Comparison of ENCODE assay signal across 23 cellular contexts in genomic region chr5:179279347-179280094, GRCh38.
A peak's percentile ranks its signal among the peaks of the same experiment; 100 is the strongest.
DNase-seq lines count a peak whose midpoint lies in the region; ATAC-seq and TF ChIP-seq lines count a peak whose summit lies in the region.
"Had no signal": no experiment of that assay in that cellular context is flagged by ENCODE, and none has a peak within 500 bp of the region (broad histone marks: within the 10 kb centered on the region; RNA-seq: fewer than 3 reads in every experiment).

No MANE protein-coding gene starts in this region.

- H3K4me1 Mint-ChIP-seq in chondrocyte (ENCODE audit: low read depth) = peaks cover 41% of the 10 kb centered on the region
- no peaks in the 10 kb centered on the region for H3K4me1 Mint-ChIP-seq in naive thymus-derived CD4-positive, alpha-beta T cell
- H3K4me1 Mint-ChIP-seq: activated naive CD8-positive, alpha-beta T cell treated with anti-CD3 and anti-CD28 coated beads, Interleukin-2, amount 50 U/mL, for 24 hours had no signal

- H3K4me3 ChIP-seq in naive thymus-derived CD4-positive, alpha-beta T cell (ENCODE audit: low read length) = no peak overlapping the region
- H3K4me3 ChIP-seq in aorta (ENCODE audit: low read length in 2 of 2) = no peak overlapping the region
- H3K4me3 ChIP-seq: GM23248, prostate gland, SK-N-MC had no signal

- WGBS in aorta, 2 donors = 76 to 83% methylated on average over 14 of the region's 14 CpGs

- H3K4me3 Mint-ChIP-seq in chondrocyte (ENCODE audit: unreplicated experiment) = no peak overlapping the region
- H3K4me3 Mint-ChIP-seq in naive thymus-derived CD4-positive, alpha-beta T cell = no peak overlapping the region
- H3K4me3 Mint-ChIP-seq: activated naive CD8-positive, alpha-beta T cell treated with anti-CD3 and anti-CD28 coated beads, Interleukin-2, amount 50 U/mL, for 24 hours; neural crest cell had no signal

- H3K27me3 Mint-ChIP-seq in chondrocyte (ENCODE audit: low read depth) = no peaks in the 10 kb centered on the region
- H3K27me3 Mint-ChIP-seq in naive thymus-derived CD4-positive, alpha-beta T cell = no peaks in the 10 kb centered on the region
- H3K27me3 Mint-ChIP-seq: activated naive CD8-positive, alpha-beta T cell treated with anti-CD3 and anti-CD28 coated beads, Interleukin-2, amount 50 U/mL, for 24 hours had no signal

- H3K27ac Mint-ChIP-seq in chondrocyte (ENCODE audit: unreplicated experiment) = peak overlapping the region; percentile 18
- no peak overlapping the region for H3K27ac Mint-ChIP-seq in naive thymus-derived CD4-positive, alpha-beta T cell
- H3K27ac Mint-ChIP-seq: activated naive CD8-positive, alpha-beta T cell treated with anti-CD3 and anti-CD28 coated beads, Interleukin-2, amount 50 U/mL, for 24 hours had no signal

- no peaks in the 10 kb centered on the region for H3K36me3 ChIP-seq in naive thymus-derived CD4-positive, alpha-beta T cell (ENCODE audit: control insufficient read depth in 2 of 3, insufficient read depth in 3 of 3, low read length in 3 of 3)
- H3K36me3 ChIP-seq in aorta (ENCODE audit: control insufficient read depth in 1 of 2, insufficient read depth in 2 of 2, low read length in 1 of 2) = no peaks in the 10 kb centered on the region
- H3K36me3 ChIP-seq: prostate gland had no signal

- peaks cover 6% of the 10 kb centered on the region for H3K9me3 Mint-ChIP-seq in chondrocyte (ENCODE audit: low read depth)
- peaks cover 0 to 7% (median 0%) of the 10 kb centered on the region in 11 donors for H3K9me3 Mint-ChIP-seq in naive thymus-derived CD4-positive, alpha-beta T cell

- H3K4me1 ChIP-seq in naive thymus-derived CD4-positive, alpha-beta T cell (ENCODE audit: control insufficient read depth in 2 of 2, insufficient read depth in 2 of 2, low read length in 2 of 2) = no peaks in the 10 kb centered on the region
- H3K4me1 ChIP-seq in aorta (ENCODE audit: control insufficient read depth in 1 of 2, insufficient read depth in 2 of 2, low read length in 2 of 2) = no peaks in the 10 kb centered on the region
- H3K4me1 ChIP-seq: prostate gland had no signal

- no peaks in the 10 kb centered on the region for H3K36me3 Mint-ChIP-seq in chondrocyte (ENCODE audit: low read depth)
- no peaks in the 10 kb centered on the region for H3K36me3 Mint-ChIP-seq in naive thymus-derived CD4-positive, alpha-beta T cell

- POLR2A ChIA-PET in naive thymus-derived CD4-positive, alpha-beta T cell (lab: Charles Lee) = no interaction called here

- no peak overlapping the region for H3K27ac ChIP-seq in naive thymus-derived CD4-positive, alpha-beta T cell (ENCODE audit: low read depth, low read length)
- H3K27ac ChIP-seq in aorta (ENCODE audit: low read depth in 1 of 2, low read length in 2 of 2) = no peak overlapping the region
- H3K27ac ChIP-seq: prostate gland, SK-N-MC had no signal

- intact Hi-C loops in left cardiac atrium (cut with DNase I) = no loop called here
- intact Hi-C loops in cardiac septum (cut with DNase I) = no loop called here
- intact Hi-C loops in naive thymus-derived CD4-positive, alpha-beta T cell (cut with micrococcal nuclease) = no loop called here
- intact Hi-C loops in aorta (cut with DNase I) = no loop called here

- DNase-seq in left cardiac atrium (peak; percentile 13), cardiac septum (ENCODE audit: low spot score) (no peak), chondrocyte (ENCODE audit: low spot score) (peak; percentile 66), aorta (peak; percentile 38 to 68)
- DNase-seq in naive thymus-derived CD4-positive, alpha-beta T cell = no peak
- no peak for DNase-seq in stimulated activated CD4-positive, alpha-beta T cell treated with anti-CD3 and anti-CD28 coated beads, Interleukin-2, amount 100 ng/mL, for 24 hours
- no peak for DNase-seq in stimulated activated CD4-positive, alpha-beta T cell treated with anti-CD3 and anti-CD28 coated beads, Interleukin-2, amount 100 ng/mL, for 48 hours
- DNase-seq: activated CD8-positive, alpha-beta memory T cell treated with anti-CD3 and anti-CD28 coated beads, Interleukin-2, amount 50 U/mL, for 4 hours; activated naive CD8-positive, alpha-beta T cell treated with anti-CD3 and anti-CD28 coated beads, Interleukin-2, amount 50 U/mL, for 24 hours; DMS153; GF-D8; GM23248; islet precursor cell; mesendoderm; NCI-H187; NCI-H226; PC-3; stimulated activated CD4-positive, alpha-beta T cell treated with anti-CD3 and anti-CD28 coated beads, Interleukin-4, amount 100 ng/mL, for 4 hours; T-helper 2 cell had no signal

- ATAC-seq in left cardiac atrium (no peak), aorta (ENCODE audit: low FRiP score) (no peak), HG02759 (IDR thresholded peaks at IDR 0.05; ENCODE audit: unreplicated experiment) (no peak)
- peak; percentile 34 for ATAC-seq in naive thymus-derived CD4-positive, alpha-beta T cell
- ATAC-seq: activated naive CD8-positive, alpha-beta T cell treated with anti-CD3 and anti-CD28 coated beads, Interleukin-2, amount 50 U/mL, for 24 hours; PC-3 had no signal

- no peaks in the 10 kb centered on the region for H3K27me3 ChIP-seq in naive thymus-derived CD4-positive, alpha-beta T cell (ENCODE audit: control insufficient read depth in 2 of 2, insufficient read depth in 2 of 2, low read length in 2 of 2)
- H3K27me3 ChIP-seq in aorta (ENCODE audit: control insufficient read depth in 1 of 2, insufficient read depth in 2 of 2, low read length in 1 of 2) = no peaks in the 10 kb centered on the region

- TF ChIP-seq CTCF in chondrocyte (IDR thresholded peaks at IDR 0.05) = no peak

- CTCF ChIA-PET in naive thymus-derived CD4-positive, alpha-beta T cell (lab: Charles Lee) = interaction anchor here (0.7 kb wide), 1 partner anchor 86 kb away, joined by 4 read pairs; no protein-coding TSS in a partner anchor

- H3K9me3 ChIP-seq in naive thymus-derived CD4-positive, alpha-beta T cell (ENCODE audit: control insufficient read depth in 2 of 3, low read length in 3 of 3) = no peaks in the 10 kb centered on the region
- no peaks in the 10 kb centered on the region for H3K9me3 ChIP-seq in aorta (ENCODE audit: control insufficient read depth, low read length)
- H3K9me3 ChIP-seq: prostate gland had no signal

Comparison
In these comparisons a context has a peak if more than half of its experiments do, and no peak if none do; other contexts are left out.
1. DNase-seq: peak in left cardiac atrium (single experiment), chondrocyte (single experiment) and aorta (2 of 2); none in cardiac septum (single experiment), naive thymus-derived CD4-positive, alpha-beta T cell (0 of 9), stimulated activated CD4-positive, alpha-beta T cell treated with anti-CD3 and anti-CD28 coated beads, Interleukin-2, amount 100 ng/mL, for 24 hours (0 of 2) and stimulated activated CD4-positive, alpha-beta T cell treated with anti-CD3 and anti-CD28 coated beads, Interleukin-2, amount 100 ng/mL, for 48 hours (0 of 2).